Comparison of ENCODE assay signal across 8 cellular contexts in the genomic region with DNA sequence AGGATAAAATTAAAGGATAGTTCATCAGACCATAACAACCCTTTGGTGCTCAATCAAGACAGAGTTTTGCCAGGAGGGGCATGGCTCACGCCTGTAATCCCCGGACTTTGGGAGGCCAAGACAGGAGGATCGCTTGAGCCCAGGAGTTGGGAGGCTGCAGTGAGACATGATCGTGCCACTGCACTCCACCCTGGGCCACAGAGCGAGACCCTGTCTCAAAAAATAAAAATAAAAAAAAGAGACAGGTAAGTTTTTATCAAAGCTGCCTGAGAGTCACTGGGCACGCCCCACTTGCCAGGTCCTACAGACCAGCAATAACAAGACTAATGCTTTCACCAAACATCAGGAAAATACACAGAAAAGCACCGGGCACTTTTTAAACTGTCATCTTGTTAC. TPM values are rescaled to one million over a fixed set of nuclear protein-coding genes. Genes with fewer than 3 reads are reported as not detected.
DNase-seq lines count a peak whose midpoint lies in the region; ATAC-seq, FAIRE-seq and TF ChIP-seq lines count a peak whose summit lies in the region.

No MANE protein-coding gene starts in this region.

- no peak for TF ChIP-seq POLR2A in H1 (IDR thresholded peaks at IDR 0.05; ENCODE audit: control extremely low read depth in 1 of 2, low read depth in 2 of 2, low read length in 2 of 2)

- H3K56ac ChIP-seq in H1 (replicated peaks; ENCODE audit: insufficient read length, low read depth, low read length): no peak overlapping the region

- no peak for FAIRE-seq in H1 (lab: Jason Lieb, UNC)
- no peak for FAIRE-seq in pancreas (lab: Jason Lieb, UNC)

- intact Hi-C loops in Panc1 (cut with micrococcal nuclease; ENCODE audit: unreplicated experiment) (loop anchor here (10.0 kb wide), 1 partner anchor 392 kb away; no protein-coding TSS in a partner anchor), pancreas (cut with DNase I) (no loop called here)

- no peak overlapping the region for H4K8ac ChIP-seq in H1 (ENCODE audit: extremely low read depth, insufficient read depth, low read length)

- peaks cover 25% of the 10 kb centered on the region for H3K36me3 ChIP-seq in BLaER1
- H3K36me3 ChIP-seq in Panc1 (ENCODE audit: control insufficient read depth, insufficient read depth, low read length): no peaks in the 10 kb centered on the region
- H3K36me3 ChIP-seq in H1 (ENCODE audit: control insufficient read depth in 2 of 4, insufficient read depth in 4 of 4, low read length in 3 of 4): no peaks in the 10 kb centered on the region
- H3K36me3 ChIP-seq in pancreas: no peaks in the 10 kb centered on the region

- peak overlapping the region; percentile 82 for H3K4me3 ChIP-seq in BLaER1
- peak overlapping the region; percentile 61 to 82 for H3K4me3 ChIP-seq in Panc1 (ENCODE audit: low read depth in 2 of 2, low read length in 2 of 2)
- peak overlapping the region; percentile 60 to 85 (median 62) for H3K4me3 ChIP-seq in H1 (ENCODE audit: extremely low read depth in 1 of 4, insufficient read depth in 2 of 4, low read depth in 3 of 4, low read length in 4 of 4)
- peak overlapping the region; percentile 74 to 79 (median 78) for H3K4me3 ChIP-seq in pancreas

- H4K91ac ChIP-seq in H1 (replicated peaks; ENCODE audit: insufficient read length, low read length): no peak overlapping the region

- peaks cover 1% of the 10 kb centered on the region; the same call in 1 of the 2 replicates for H3K23me2 ChIP-seq in H1 (ENCODE audit: low read depth, low read length)

- no peak overlapping the region for H2BK15ac ChIP-seq in H1 (ENCODE audit: low read length)

- H4K20me1 ChIP-seq in BLaER1 (peaks cover 48% of the 10 kb centered on the region; the same call in 1 of the 2 replicates), H1 (replicated peaks in 1 of 2; ENCODE audit: control insufficient read depth in 1 of 2, insufficient read depth in 2 of 2, low read length in 2 of 2) (no peaks in the 10 kb centered on the region)

- BruUV-seq in Panc1 (replicated peaks; lab: Mats Ljungman, UMichigan): TSS peak; percentile 87

- H3K9ac ChIP-seq in BLaER1: peak overlapping the region; percentile 92
- H3K9ac ChIP-seq in H1 (replicated peaks in 1 of 4; ENCODE audit: extremely low read depth in 1 of 4, low read depth in 3 of 4, low read length in 3 of 4): no peak overlapping the region

- no peaks in the 10 kb centered on the region for H3K27me3 ChIP-seq in BLaER1
- H3K27me3 ChIP-seq in Panc1 (ENCODE audit: control insufficient read depth, insufficient read depth, low read length): no peaks in the 10 kb centered on the region
- no peaks in the 10 kb centered on the region; a peak in 1 of 7 replicates for H3K27me3 ChIP-seq in H1 (replicated peaks in 1 of 4; ENCODE audit: control insufficient read depth in 3 of 4, extremely low read depth in 1 of 4, insufficient read depth in 3 of 4, low read length in 3 of 4)
- H3K27me3 ChIP-seq in pancreas: no peaks in the 10 kb centered on the region

- H2AFZ ChIP-seq in H1 (ENCODE audit: low read length): no peak overlapping the region

- POLR2A ChIA-PET in Panc1 (lab: Charles Lee): no interaction called here
- POLR2A ChIA-PET in H1 (lab: Charles Lee; ENCODE audit: partially characterized antibody): interaction anchor here (1.1 to 1.3 kb wide), 2 partner anchors 9 to 60 kb away, joined by 4 to 6 read pairs; partner anchors contain the start of gene SLC25A4

- H3K9me3 ChIP-seq in BLaER1 (no peaks in the 10 kb centered on the region), Panc1 (ENCODE audit: control insufficient read depth, insufficient read depth, low read depth, low read length) (no peaks in the 10 kb centered on the region), H1 (ENCODE audit: insufficient read depth in 2 of 2, low read depth in 1 of 2, low read length in 1 of 2) (no peaks in the 10 kb centered on the region), pancreas (no peaks in the 10 kb centered on the region)

- peak; percentile 0 for ATAC-seq in GM21786 (IDR thresholded peaks at IDR 0.05; ENCODE audit: unreplicated experiment)
- ATAC-seq in Panc1: peak; percentile 7
- ATAC-seq in pancreas: peak; percentile 1 to 21 (median 7)
- ATAC-seq in esophagus mucosa: no peak

- no peak for TF ChIP-seq RAD21 in H1 (IDR thresholded peaks at IDR 0.05 in 1 of 2, conservative IDR thresholded peaks at IDR 0.05 in 1 of 2; ENCODE audit: low read depth in 2 of 2, low read length in 2 of 2)

- H3K23ac ChIP-seq in H1 (ENCODE audit: insufficient read length): no peak overlapping the region

- H3K4me1 ChIP-seq in BLaER1 (peaks cover 34% of the 10 kb centered on the region), Panc1 (ENCODE audit: control insufficient read depth, insufficient read depth, low read length) (peaks cover 17% of the 10 kb centered on the region), H1 (replicated peaks in 1 of 4; ENCODE audit: control insufficient read depth in 3 of 4, insufficient read depth in 4 of 4, low read length in 3 of 4) (peaks cover 0 to 10% (median 6%) of the 10 kb centered on the region in 4 experiments; a peak in 4 of 7 replicates), pancreas (peaks cover 12 to 21% (median 13%) of the 10 kb centered on the region in 3 donors)

- no peak overlapping the region for H2BK5ac ChIP-seq in H1 (ENCODE audit: low read depth, low read length)

- no peak overlapping the region for H3K4ac ChIP-seq in H1 (replicated peaks; ENCODE audit: insufficient read length, low read depth, low read length)

- TF ChIP-seq EP300 in H1 (IDR thresholded peaks at IDR 0.05; ENCODE audit: borderline replicate concordance in 1 of 2, low read depth in 2 of 2, low read length in 2 of 2): no peak

- DNase-seq in Panc1 (ENCODE audit: low read depth, low spot score): no peak
- DNase-seq in H1 (ENCODE audit: low read depth in 1 of 2, low spot score in 2 of 2): no peak
- no peak for DNase-seq in pancreas
- DNase-seq in pons (ENCODE audit: low spot score): no peak
- DNase-seq in OCI-M2 (lab: John Stamatoyannopoulos, UW; ENCODE audit: unreplicated experiment): no peak

- peaks cover 3% of the 10 kb centered on the region for H3K79me1 ChIP-seq in H1 (ENCODE audit: low read depth, low read length)

- peak overlapping the region; percentile 92 for H3K4me2 ChIP-seq in BLaER1
- H3K4me2 ChIP-seq in H1 (ENCODE audit: insufficient read depth in 1 of 2, low read depth in 2 of 2, low read length in 2 of 2): peak overlapping the region; percentile 68 to 77

- H2BK12ac ChIP-seq in H1 (ENCODE audit: low read depth, low read length): no peak overlapping the region

- WGBS in H1 (ENCODE audit: extremely low coverage in 1 of 2, insufficient coverage in 1 of 2, insufficient read length in 1 of 2, insufficient replicate concordance in 2 of 2, low coverage in 1 of 2, low lambda C conversion rate in 2 of 2, missing lambda C conversion rate in 1 of 2), 2 experiments: 89% methylated on average over 7 of the region's 7 CpGs; no CpG with 5 or more reads in 1 of the 2 experiments
- WGBS in pancreas, 2 donors: 68 to 71% methylated on average over 7 of the region's 7 CpGs

- H3K27ac ChIP-seq in BLaER1 (peak overlapping the region; percentile 96), Panc1 (ENCODE audit: low read length) (peak overlapping the region; percentile 82), H1 (ENCODE audit: low read depth, low read length) (no peak overlapping the region), pancreas (peak overlapping the region; percentile 94 to 98 (median 97))

- no peak overlapping the region for H2BK120ac ChIP-seq in H1 (replicated peaks; ENCODE audit: low read depth, low read length)

- no peak overlapping the region for H3K14ac ChIP-seq in H1 (ENCODE audit: insufficient read length)

- no peak overlapping the region for H3K18ac ChIP-seq in H1 (ENCODE audit: extremely low read depth, low read length)

- TF ChIP-seq CTCF in Panc1 (IDR thresholded peaks at IDR 0.05): no peak
- TF ChIP-seq CTCF in H1 (IDR thresholded peaks at IDR 0.05; ENCODE audit: control extremely low read depth in 1 of 3, insufficient read depth in 1 of 3, low read depth in 1 of 3, low read length in 3 of 3): no peak
- no peak for TF ChIP-seq CTCF in pancreas (IDR thresholded peaks at IDR 0.05)

- CTCF ChIA-PET in Panc1 (lab: Charles Lee): no interaction called here
- CTCF ChIA-PET in H1 (lab: Charles Lee; ENCODE audit: partially characterized antibody): no interaction called here

- peaks cover 0 to 13% of the 10 kb centered on the region in 2 experiments; a peak in 1 of 4 replicates for H3K79me2 ChIP-seq in H1 (ENCODE audit: control insufficient read depth in 1 of 2, insufficient read depth in 2 of 2, low read length in 2 of 2)

- no peak overlapping the region for H4K5ac ChIP-seq in H1 (ENCODE audit: insufficient read length, low read depth, low read length)

- in situ Hi-C loops in Panc1 (cut with HindIII; ENCODE audit: low pct_unique_long_range_greater_than_20kb, low sequenced_read_pairs): no loop called here

- H2BK20ac ChIP-seq in H1 (ENCODE audit: low read length): no peak overlapping the region

- H2AK5ac ChIP-seq in H1 (ENCODE audit: low read depth, low read length): no peak overlapping the region

RNA-seq across cellular contexts. Expression of gene CFAP97, which starts 0.8 kb away (rescaled TPM):
- 39.0 TPM for total RNA-seq in Panc1 (2021; ENCODE audit: unreplicated experiment)
- polyA plus RNA-seq in Panc1 (2012; ENCODE audit: insufficient read length): 9.6 TPM
- 35.6 and 40.4 TPM in 2 replicates for total RNA-seq in H1 (2021; fragmentation: NEBNext Ultra II Directional; extraction: Animal tissue kit (Norgen Biotek cat#: 25700))
- 5.0 and 9.2 TPM in 2 replicates for polyA plus RNA-seq in H1 (2011; rRNA removed)
- 10.9 TPM for polyA plus RNA-seq in H1 (2011; cell fraction: cytosol; rRNA removed)
- polyA plus RNA-seq in H1 (2011; cell fraction: nucleus; rRNA removed): 12.9 TPM
- polyA plus RNA-seq in H1 (2012, experiment 1 of 2): 8.7 to 19.8 TPM (median 12.8 TPM) in 4 replicates
- polyA plus RNA-seq in H1 (2012, experiment 2 of 2): 0.96 TPM
- polyA plus RNA-seq in H1 (2013, experiment 1 of 2): 41.5 TPM
- 37.4 TPM for polyA plus RNA-seq in H1 (2013, experiment 2 of 2)
- polyA minus RNA-seq in H1 (2011; rRNA and poly(A)+ RNA removed): 20.5 and 36.5 TPM in 2 replicates
- polyA minus RNA-seq in H1 (2011; cell fraction: cytosol; rRNA and poly(A)+ RNA removed): 12.0 TPM
- 44.3 TPM for polyA minus RNA-seq in H1 (2011; cell fraction: nucleus; rRNA and poly(A)+ RNA removed)
- 10 to 100 TPM; 10.4 to 19.2 (median 17.2) TPM for total RNA-seq in pancreas
- polyA plus RNA-seq in pancreas: 1 to 10 TPM; 3.4 to 5.6 TPM
- total RNA-seq in esophagus mucosa: 23.7 TPM

RNA-seq across cellular contexts. Expression of gene SNX25, which starts 6.4 kb away (rescaled TPM):
- total RNA-seq in Panc1 (2021; ENCODE audit: unreplicated experiment): 16.7 TPM
- 5.5 TPM for polyA plus RNA-seq in Panc1 (2012; ENCODE audit: insufficient read length)
- total RNA-seq in H1 (2021; fragmentation: NEBNext Ultra II Directional; extraction: Animal tissue kit (Norgen Biotek cat#: 25700)): 16.1 and 19.9 TPM in 2 replicates
- polyA plus RNA-seq in H1 (2011; rRNA removed): 4.6 and 5.4 TPM in 2 replicates
- polyA plus RNA-seq in H1 (2011; cell fraction: cytosol; rRNA removed): 7.0 TPM
- polyA plus RNA-seq in H1 (2011; cell fraction: nucleus; rRNA removed): 12.6 TPM
- polyA plus RNA-seq in H1 (2012, experiment 1 of 2): 7.7 to 15.2 TPM (median 9.6 TPM) in 4 replicates
- polyA plus RNA-seq in H1 (2012, experiment 2 of 2): 0.91 TPM
- 9.7 TPM for polyA plus RNA-seq in H1 (2013, experiment 1 of 2)
- polyA plus RNA-seq in H1 (2013, experiment 2 of 2): 10.5 TPM
- polyA minus RNA-seq in H1 (2011; rRNA and poly(A)+ RNA removed): 50.2 and 60.9 TPM in 2 replicates
- 15.8 TPM for polyA minus RNA-seq in H1 (2011; cell fraction: cytosol; rRNA and poly(A)+ RNA removed)
- polyA minus RNA-seq in H1 (2011; cell fraction: nucleus; rRNA and poly(A)+ RNA removed): 32.9 TPM
- 10 to 100 TPM; 10.1 to 15.0 (median 12.5) TPM for total RNA-seq in pancreas
- polyA plus RNA-seq in pancreas: 1 to 10 TPM; 4.8 to 9.4 TPM
- total RNA-seq in esophagus mucosa: 7.4 TPM

RNA-seq across cellular contexts. Expression of gene SLC25A4, which starts 59.9 kb away (rescaled TPM):
- total RNA-seq in Panc1 (2021; ENCODE audit: unreplicated experiment) (18.6 TPM), pancreas (10 to 100 TPM; 12.6 to 16.7 (median 13.5) TPM), esophagus mucosa (9.1 TPM)
- polyA plus RNA-seq in Panc1 (2012; ENCODE audit: insufficient read length): 26.4 TPM
- 42.0 TPM in 2 replicates for total RNA-seq in H1 (2021; fragmentation: NEBNext Ultra II Directional; extraction: Animal tissue kit (Norgen Biotek cat#: 25700))
- polyA plus RNA-seq in H1 (2011; rRNA removed) (41.3 and 47.5 TPM in 2 replicates), pancreas (10 to 100 TPM; 12.4 to 26.5 TPM)
- polyA plus RNA-seq in H1 (2011; cell fraction: cytosol; rRNA removed): 50.1 TPM
- 59.7 TPM for polyA plus RNA-seq in H1 (2011; cell fraction: nucleus; rRNA removed)
- polyA plus RNA-seq in H1 (2012, experiment 1 of 2): 49.1 to 53.2 TPM (median 52.4 TPM) in 4 replicates
- polyA plus RNA-seq in H1 (2012, experiment 2 of 2): 15.0 TPM
- 14.5 TPM for polyA plus RNA-seq in H1 (2013, experiment 1 of 2)
- polyA plus RNA-seq in H1 (2013, experiment 2 of 2): 14.1 TPM
- 25.4 and 26.3 TPM in 2 replicates for polyA minus RNA-seq in H1 (2011; rRNA and poly(A)+ RNA removed)
- 19.2 TPM for polyA minus RNA-seq in H1 (2011; cell fraction: cytosol; rRNA and poly(A)+ RNA removed)
- polyA minus RNA-seq in H1 (2011; cell fraction: nucleus; rRNA and poly(A)+ RNA removed): 21.9 TPM
